14 cellular contexts compared by ENCODE assay signal in genomic region chr19:40322271-40322610, GRCh38.
"Had no signal": no experiment of that assay in that cellular context is flagged by ENCODE, and none has a peak within 500 bp of the region (broad histone marks: within the 10 kb centered on the region; RNA-seq: fewer than 3 reads in every experiment).

No MANE protein-coding gene starts in this region.

- H3K27me3 ChIP-seq: ascending aorta, tibial nerve had no signal

- H3K27ac Mint-ChIP-seq: activated naive CD8-positive, alpha-beta T cell treated with anti-CD3 and anti-CD28 coated beads, Interleukin-2, amount 50 U/mL, for 24 hours; activated T-cell treated with anti-CD3 and anti-CD28 coated beads, Interleukin-2, amount 50 U/mL, for 24 hours; progenitor cell of endocrine pancreas; stimulated activated memory B cell treated with anti-CD40 and anti-IgM and Interleukin-4, amounts not matched to agents 10 μg/mL and 1 μg/mL and 100 μg/mL, for 72 hours had no signal

- H3K4me3 Mint-ChIP-seq: activated naive CD8-positive, alpha-beta T cell treated with anti-CD3 and anti-CD28 coated beads, Interleukin-2, amount 50 U/mL, for 24 hours; activated T-cell treated with anti-CD3 and anti-CD28 coated beads, Interleukin-2, amount 50 U/mL, for 24 hours; stimulated activated memory B cell treated with anti-CD40 and anti-IgM and Interleukin-4, amounts not matched to agents 10 μg/mL and 1 μg/mL and 100 μg/mL, for 72 hours had no signal

- H3K4me2 ChIP-seq: smooth muscle cell had no signal

- DNase-seq: activated naive CD8-positive, alpha-beta T cell treated with anti-CD3 and anti-CD28 coated beads, Interleukin-2, amount 50 U/mL, for 24 hours; activated T-cell treated with anti-CD3 and anti-CD28 coated beads, Interleukin-2, amount 50 U/mL, for 24 hours; effector memory CD4-positive, alpha-beta T cell; mucosa of descending colon; naive thymus-derived CD8-positive, alpha-beta T cell; stimulated activated CD4-positive, alpha-beta T cell treated with anti-CD3 and anti-CD28 coated beads, Interleukin-1b, Interleukin-23, amount 100 ng/mL, for 48 hours; T-helper 2 cell had no signal

- H3K9me3 Mint-ChIP-seq: activated naive CD8-positive, alpha-beta T cell treated with anti-CD3 and anti-CD28 coated beads, Interleukin-2, amount 50 U/mL, for 24 hours; activated T-cell treated with anti-CD3 and anti-CD28 coated beads, Interleukin-2, amount 50 U/mL, for 24 hours; naive thymus-derived CD8-positive, alpha-beta T cell; stimulated activated memory B cell treated with anti-CD40 and anti-IgM and Interleukin-4, amounts not matched to agents 10 μg/mL and 1 μg/mL and 100 μg/mL, for 72 hours had no signal

- H3K27me3 Mint-ChIP-seq: activated naive CD8-positive, alpha-beta T cell treated with anti-CD3 and anti-CD28 coated beads, Interleukin-2, amount 50 U/mL, for 24 hours; activated T-cell treated with anti-CD3 and anti-CD28 coated beads, Interleukin-2, amount 50 U/mL, for 24 hours; naive thymus-derived CD8-positive, alpha-beta T cell; progenitor cell of endocrine pancreas; stimulated activated memory B cell treated with anti-CD40 and anti-IgM and Interleukin-4, amounts not matched to agents 10 μg/mL and 1 μg/mL and 100 μg/mL, for 72 hours had no signal

- H3K4me1 Mint-ChIP-seq: activated naive CD8-positive, alpha-beta T cell treated with anti-CD3 and anti-CD28 coated beads, Interleukin-2, amount 50 U/mL, for 24 hours; stimulated activated memory B cell treated with anti-CD40 and anti-IgM and Interleukin-4, amounts not matched to agents 10 μg/mL and 1 μg/mL and 100 μg/mL, for 72 hours had no signal

- ATAC-seq: activated CD4-positive, CD25-positive, alpha-beta regulatory T cell treated with anti-CD3 and anti-CD28 coated beads, Interleukin-2, amount 50 U/mL, for 24 hours; activated naive CD8-positive, alpha-beta T cell treated with anti-CD3 and anti-CD28 coated beads, Interleukin-2, amount 50 U/mL, for 24 hours; mucosa of descending colon; naive thymus-derived CD8-positive, alpha-beta T cell; right cardiac atrium; stimulated activated memory B cell treated with anti-CD40 and anti-IgM and Interleukin-4, amounts not matched to agents 10 μg/mL and 1 μg/mL and 100 μg/mL, for 72 hours had no signal

- H3K4me1 ChIP-seq: ascending aorta, tibial nerve had no signal

- H3K4me3 ChIP-seq: ascending aorta, mucosa of descending colon, smooth muscle cell, tibial nerve had no signal

- H3K27ac ChIP-seq: ascending aorta, tibial nerve had no signal

- H3K9me3 ChIP-seq: ascending aorta, mucosa of descending colon, tibial nerve had no signal
